8 cellular contexts compared by ENCODE assay signal in the genomic region with DNA sequence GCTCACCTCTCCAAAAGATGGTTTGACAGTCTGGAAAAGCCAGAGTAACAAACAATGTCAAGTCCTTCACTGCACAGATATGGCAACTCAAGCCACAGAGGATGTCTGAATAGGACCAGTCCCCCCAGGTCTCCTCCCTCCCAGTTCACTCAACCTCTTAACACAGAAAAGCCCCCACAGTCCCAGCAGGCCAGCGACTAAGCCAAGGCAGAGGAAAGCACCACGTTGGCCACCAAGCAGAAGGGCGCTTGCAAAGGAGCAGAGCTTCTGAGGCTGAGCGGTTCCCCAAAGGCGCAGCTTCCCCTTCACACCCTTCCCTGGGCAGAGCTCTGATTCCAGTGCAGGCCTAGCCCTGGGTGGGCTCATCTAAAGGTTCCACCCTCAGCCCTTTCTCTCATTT.
DNase-seq lines count a peak whose midpoint lies in the region; ATAC-seq and TF ChIP-seq lines count a peak whose summit lies in the region.

No MANE protein-coding gene starts in this region.

- CTCF ChIA-PET in PC-9 (lab: Charles Lee): interaction anchor here (1.1 kb wide), 2 partner anchors 60 to 280 kb away, joined by 3 to 4 read pairs; no protein-coding TSS in a partner anchor

- POLR2A ChIA-PET in PC-9 (lab: Charles Lee; ENCODE audit: unreplicated experiment): interaction anchor here (0.5 to 0.6 kb wide), 2 partner anchors 126 to 364 kb away, joined by 4 to 7 read pairs; no protein-coding TSS in a partner anchor

- H3K27me3 ChIP-seq in PC-9 (ENCODE audit: insufficient read depth, low read depth): no peaks in the 10 kb centered on the region
- no peaks in the 10 kb centered on the region for H3K27me3 ChIP-seq in body of pancreas

- 46 to 82% methylated on average over 4 to 5 of the region's 5 CpGs for WGBS in body of pancreas, 2 donors

- H3K36me3 ChIP-seq in PC-9 (ENCODE audit: low read depth) (no peaks in the 10 kb centered on the region), body of pancreas (replicated peaks in 1 of 2; ENCODE audit: insufficient read depth in 1 of 2, low read depth in 2 of 2) (no peaks in the 10 kb centered on the region)

- no TSS peak for BruUV-seq in PC-9 (replicated peaks; lab: Mats Ljungman, UMichigan)

- no peaks in the 10 kb centered on the region for H3K79me2 ChIP-seq in PC-9 (ENCODE audit: low read depth)

- H3K4me1 ChIP-seq in PC-9 (replicated peaks; ENCODE audit: insufficient read depth): peaks cover 31% of the 10 kb centered on the region
- peaks cover 28% of the 10 kb centered on the region for H3K4me1 ChIP-seq in body of pancreas

- H4K20me1 ChIP-seq in PC-9 (ENCODE audit: insufficient read depth): no peaks in the 10 kb centered on the region

- intact Hi-C loops in PC-9 (cut with micrococcal nuclease; ENCODE audit: unreplicated experiment): loop anchor here (5.0 kb wide), 1 partner anchor 61 kb away; a partner anchor contains a TSS
- intact Hi-C loops in body of pancreas (cut with DNase I): no loop called here

- H3F3A ChIP-seq in PC-9 (ENCODE audit: insufficient read depth, low read depth): peaks cover 21% of the 10 kb centered on the region; the same call in 1 of the 2 replicates

- H3K9me3 ChIP-seq in PC-9 (ENCODE audit: insufficient read depth, low read depth) (no peaks in the 10 kb centered on the region), body of pancreas (no peaks in the 10 kb centered on the region)

- H3K4me3 ChIP-seq in PC-9 (peak overlapping the region; percentile 44; the same call in 1 of the 2 replicates), body of pancreas (no peak overlapping the region)

- TF ChIP-seq CTCF in PC-9 (conservative IDR thresholded peaks at IDR 0.05) (no peak), body of pancreas (IDR thresholded peaks at IDR 0.05) (no peak)

- peak; percentile 42 to 46 for ATAC-seq in activated CD4-positive, CD25-positive, alpha-beta regulatory T cell treated with anti-CD3 and anti-CD28 coated beads, Interleukin-2, amount 50 U/mL, for 24 hours
- ATAC-seq in HG02852 (IDR thresholded peaks at IDR 0.05; ENCODE audit: unreplicated experiment) (peak; percentile 57), body of pancreas (peak; percentile 5)

- no peak for DNase-seq in activated CD4-positive, CD25-positive, alpha-beta regulatory T cell (lab: John Stamatoyannopoulos, UW)
- DNase-seq in PC-9 (no peak), body of pancreas (peak in 3 of 4 donors; percentile 13 to 30 (median 20)), iris pigment epithelial cell (ENCODE audit: low read depth) (peak; percentile 29), NCI-H2171 treated with DMSO at 0.1 percent for 48 hours (lab: John Stamatoyannopoulos, UW) (no peak)
- DNase-seq in stimulated activated CD4-positive, alpha-beta T cell treated with anti-CD3 and anti-CD28 coated beads, TNF-alpha, amount 100 ng/mL, for 48 hours (ENCODE audit: low read depth in 3 of 3): peak in 2 of 3 donors; percentile 0 to 2

- no peaks in the 10 kb centered on the region for H3K9me2 ChIP-seq in PC-9 (ENCODE audit: insufficient read depth)

- H2AFZ ChIP-seq in PC-9: peak overlapping the region; percentile 76; the same call in 1 of the 2 replicates

- H3K4me2 ChIP-seq in PC-9: peak overlapping the region; percentile 79

- no peak for TF ChIP-seq POLR2A in body of pancreas (IDR thresholded peaks at IDR 0.05)

- H3K27ac ChIP-seq in PC-9 (no peak overlapping the region), body of pancreas (peak overlapping the region; percentile 2 to 23 (median 12))

Comparison
In these comparisons a context has a peak if more than half of its experiments do, and no peak if none do; other contexts are left out.
1. ATAC-seq: peak in every context shown above with its lines; median percentile 57 in HG02852; 44 in activated CD4-positive, CD25-positive, alpha-beta regulatory T cell treated with anti-CD3 and anti-CD28 coated beads, Interleukin-2, amount 50 U/mL, for 24 hours; 5 in body of pancreas.
2. DNase-seq: peak in body of pancreas (3 of 4), iris pigment epithelial cell (single experiment) and stimulated activated CD4-positive, alpha-beta T cell treated with anti-CD3 and anti-CD28 coated beads, TNF-alpha, amount 100 ng/mL, for 48 hours (2 of 3); none in activated CD4-positive, CD25-positive, alpha-beta regulatory T cell (0 of 4), PC-9 (0 of 2) and NCI-H2171 treated with DMSO at 0.1 percent for 48 hours (single experiment).